Comparison of ENCODE assay signal across 1 cellular context in genomic region chr10:49538381-49539319, GRCh38.
TF ChIP-seq lines count a peak whose summit lies in the region.

TSS of gene ERCC6 (minus strand) at chr10:49539121.

TF ChIP-seq in HepG2, 621 proteins besides CTCF, POLR2A, EP300 and RAD21 (continued from another document and continues in another):
- peak; percentile 69; the same call in 1 of the 2 replicates for TF ChIP-seq ZNF670 (CRISPR knock-in tag; IDR thresholded peaks at IDR 0.05; ENCODE audit: borderline replicate concordance)
- TF ChIP-seq SIX4 (CRISPR knock-in tag; IDR thresholded peaks at IDR 0.05): no peak
- TF ChIP-seq ZNF101 (CRISPR knock-in tag; IDR thresholded peaks at IDR 0.05; ENCODE audit: borderline replicate concordance, low read depth): no peak
- TF ChIP-seq ZNF343 (CRISPR knock-in tag; IDR thresholded peaks at IDR 0.05): 0 out of 2 replicates have a peak, but pooled peaks have one; percentile 9
- peak; percentile 55; the same call in 1 of the 2 replicates for TF ChIP-seq ZNF235 (CRISPR knock-in tag; IDR thresholded peaks at IDR 0.05; ENCODE audit: borderline replicate concordance)
- TF ChIP-seq MZF1 (CRISPR knock-in tag; IDR thresholded peaks at IDR 0.05; ENCODE audit: borderline replicate concordance): no peak
- TF ChIP-seq ZNF556 (CRISPR knock-in tag; IDR thresholded peaks at IDR 0.05; ENCODE audit: borderline replicate concordance): peak; percentile 44; the same call in 1 of the 2 replicates
- no peak; the same call in 1 of the 2 replicates for TF ChIP-seq ZBTB25 (CRISPR knock-in tag; IDR thresholded peaks at IDR 0.05)
- TF ChIP-seq ZNF788 (CRISPR knock-in tag; IDR thresholded peaks at IDR 0.05; ENCODE audit: borderline replicate concordance): peak; percentile 77
- TF ChIP-seq RFXAP (CRISPR knock-in tag; IDR thresholded peaks at IDR 0.05; ENCODE audit: borderline replicate concordance): peak; percentile 81
- TF ChIP-seq RNF219 (CRISPR knock-in tag; IDR thresholded peaks at IDR 0.05): 0 out of 2 replicates have a peak, but pooled peaks have one; percentile 66
- TF ChIP-seq ZNF20 (CRISPR knock-in tag; IDR thresholded peaks at IDR 0.05): 0 out of 2 replicates have a peak, but pooled peaks have one; percentile 51
- peak; percentile 90; the same call in 1 of the 2 replicates for TF ChIP-seq ZSCAN31 (CRISPR knock-in tag; IDR thresholded peaks at IDR 0.05; ENCODE audit: low read depth)
- TF ChIP-seq, protein P1, sequence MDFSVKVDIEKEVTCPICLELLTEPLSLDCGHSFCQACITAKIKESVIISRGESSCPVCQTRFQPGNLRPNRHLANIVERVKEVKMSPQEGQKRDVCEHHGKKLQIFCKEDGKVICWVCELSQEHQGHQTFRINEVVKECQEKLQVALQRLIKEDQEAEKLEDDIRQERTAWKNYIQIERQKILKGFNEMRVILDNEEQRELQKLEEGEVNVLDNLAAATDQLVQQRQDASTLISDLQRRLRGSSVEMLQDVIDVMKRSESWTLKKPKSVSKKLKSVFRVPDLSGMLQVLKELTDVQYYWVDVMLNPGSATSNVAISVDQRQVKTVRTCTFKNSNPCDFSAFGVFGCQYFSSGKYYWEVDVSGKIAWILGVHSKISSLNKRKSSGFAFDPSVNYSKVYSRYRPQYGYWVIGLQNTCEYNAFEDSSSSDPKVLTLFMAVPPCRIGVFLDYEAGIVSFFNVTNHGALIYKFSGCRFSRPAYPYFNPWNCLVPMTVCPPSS (IDR thresholded peaks at IDR 0.05): no peak
- TF ChIP-seq ZNF747 (CRISPR knock-in tag; IDR thresholded peaks at IDR 0.05; ENCODE audit: borderline replicate concordance): peak; percentile 85
- TF ChIP-seq ZNF282 (IDR thresholded peaks at IDR 0.05; ENCODE audit: partially characterized antibody): no peak
- TF ChIP-seq, protein P2, sequence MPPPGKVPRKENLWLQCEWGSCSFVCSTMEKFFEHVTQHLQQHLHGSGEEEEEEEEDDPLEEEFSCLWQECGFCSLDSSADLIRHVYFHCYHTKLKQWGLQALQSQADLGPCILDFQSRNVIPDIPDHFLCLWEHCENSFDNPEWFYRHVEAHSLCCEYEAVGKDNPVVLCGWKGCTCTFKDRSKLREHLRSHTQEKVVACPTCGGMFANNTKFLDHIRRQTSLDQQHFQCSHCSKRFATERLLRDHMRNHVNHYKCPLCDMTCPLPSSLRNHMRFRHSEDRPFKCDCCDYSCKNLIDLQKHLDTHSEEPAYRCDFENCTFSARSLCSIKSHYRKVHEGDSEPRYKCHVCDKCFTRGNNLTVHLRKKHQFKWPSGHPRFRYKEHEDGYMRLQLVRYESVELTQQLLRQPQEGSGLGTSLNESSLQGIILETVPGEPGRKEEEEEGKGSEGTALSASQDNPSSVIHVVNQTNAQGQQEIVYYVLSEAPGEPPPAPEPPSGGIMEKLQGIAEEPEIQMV (CRISPR knock-in tag; IDR thresholded peaks at IDR 0.05; ENCODE audit: low read depth): peak; percentile 71
- peak; percentile 80; the same call in 1 of the 2 replicates for TF ChIP-seq ZNF710 (CRISPR knock-in tag; IDR thresholded peaks at IDR 0.05; ENCODE audit: borderline replicate concordance)
- TF ChIP-seq, protein P3, sequence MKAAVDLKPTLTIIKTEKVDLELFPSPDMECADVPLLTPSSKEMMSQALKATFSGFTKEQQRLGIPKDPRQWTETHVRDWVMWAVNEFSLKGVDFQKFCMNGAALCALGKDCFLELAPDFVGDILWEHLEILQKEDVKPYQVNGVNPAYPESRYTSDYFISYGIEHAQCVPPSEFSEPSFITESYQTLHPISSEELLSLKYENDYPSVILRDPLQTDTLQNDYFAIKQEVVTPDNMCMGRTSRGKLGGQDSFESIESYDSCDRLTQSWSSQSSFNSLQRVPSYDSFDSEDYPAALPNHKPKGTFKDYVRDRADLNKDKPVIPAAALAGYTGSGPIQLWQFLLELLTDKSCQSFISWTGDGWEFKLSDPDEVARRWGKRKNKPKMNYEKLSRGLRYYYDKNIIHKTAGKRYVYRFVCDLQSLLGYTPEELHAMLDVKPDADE (CRISPR knock-in tag; IDR thresholded peaks at IDR 0.05): peak; percentile 77; the same call in 1 of the 2 replicates
- 0 out of 2 replicates have a peak, but pooled peaks have one; percentile 39 for TF ChIP-seq ZNF615 (CRISPR knock-in tag; IDR thresholded peaks at IDR 0.05; ENCODE audit: borderline replicate concordance)
- TF ChIP-seq CBX1 (IDR thresholded peaks at IDR 0.05; ENCODE audit: low read depth): peak; percentile 66
- peak; percentile 51; the same call in 1 of the 2 replicates for TF ChIP-seq ZNF274 (CRISPR knock-in tag; IDR thresholded peaks at IDR 0.05)
- TF ChIP-seq THRA (CRISPR knock-in tag; IDR thresholded peaks at IDR 0.05; ENCODE audit: borderline replicate concordance): peak; percentile 33; the same call in 1 of the 2 replicates
- TF ChIP-seq, protein P4, sequence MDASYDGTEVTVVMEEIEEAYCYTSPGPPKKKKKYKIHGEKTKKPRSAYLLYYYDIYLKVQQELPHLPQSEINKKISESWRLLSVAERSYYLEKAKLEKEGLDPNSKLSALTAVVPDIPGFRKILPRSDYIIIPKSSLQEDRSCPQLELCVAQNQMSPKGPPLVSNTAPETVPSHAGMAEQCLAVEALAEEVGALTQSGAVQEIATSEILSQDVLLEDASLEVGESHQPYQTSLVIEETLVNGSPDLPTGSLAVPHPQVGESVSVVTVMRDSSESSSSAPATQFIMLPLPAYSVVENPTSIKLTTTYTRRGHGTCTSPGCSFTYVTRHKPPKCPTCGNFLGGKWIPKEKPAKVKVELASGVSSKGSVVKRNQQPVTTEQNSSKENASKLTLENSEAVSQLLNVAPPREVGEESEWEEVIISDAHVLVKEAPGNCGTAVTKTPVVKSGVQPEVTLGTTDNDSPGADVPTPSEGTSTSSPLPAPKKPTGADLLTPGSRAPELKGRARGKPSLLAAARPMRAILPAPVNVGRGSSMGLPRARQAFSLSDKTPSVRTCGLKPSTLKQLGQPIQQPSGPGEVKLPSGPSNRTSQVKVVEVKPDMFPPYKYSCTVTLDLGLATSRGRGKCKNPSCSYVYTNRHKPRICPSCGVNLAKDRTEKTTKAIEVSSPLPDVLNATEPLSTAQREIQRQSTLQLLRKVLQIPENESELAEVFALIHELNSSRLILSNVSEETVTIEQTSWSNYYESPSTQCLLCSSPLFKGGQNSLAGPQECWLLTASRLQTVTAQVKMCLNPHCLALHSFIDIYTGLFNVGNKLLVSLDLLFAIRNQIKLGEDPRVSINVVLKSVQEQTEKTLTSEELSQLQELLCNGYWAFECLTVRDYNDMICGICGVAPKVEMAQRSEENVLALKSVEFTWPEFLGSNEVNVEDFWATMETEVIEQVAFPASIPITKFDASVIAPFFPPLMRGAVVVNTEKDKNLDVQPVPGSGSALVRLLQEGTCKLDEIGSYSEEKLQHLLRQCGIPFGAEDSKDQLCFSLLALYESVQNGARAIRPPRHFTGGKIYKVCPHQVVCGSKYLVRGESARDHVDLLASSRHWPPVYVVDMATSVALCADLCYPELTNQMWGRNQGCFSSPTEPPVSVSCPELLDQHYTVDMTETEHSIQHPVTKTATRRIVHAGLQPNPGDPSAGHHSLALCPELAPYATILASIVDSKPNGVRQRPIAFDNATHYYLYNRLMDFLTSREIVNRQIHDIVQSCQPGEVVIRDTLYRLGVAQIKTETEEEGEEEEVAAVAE (CRISPR knock-in tag; IDR thresholded peaks at IDR 0.05; ENCODE audit: borderline replicate concordance): no peak
- TF ChIP-seq ZNF451 (CRISPR knock-in tag; IDR thresholded peaks at IDR 0.05): peak; percentile 43; the same call in 1 of the 2 replicates
- peak; percentile 62; the same call in 1 of the 2 replicates for TF ChIP-seq STAT6 (CRISPR knock-in tag; IDR thresholded peaks at IDR 0.05; ENCODE audit: borderline replicate concordance)
- no peak for TF ChIP-seq NAIF1 (CRISPR knock-in tag; IDR thresholded peaks at IDR 0.05; ENCODE audit: borderline replicate concordance)
- TF ChIP-seq FOXP4 (CRISPR knock-in tag; IDR thresholded peaks at IDR 0.05): peak; percentile 19; the same call in 1 of the 2 replicates
- TF ChIP-seq NCOA2 (CRISPR knock-in tag; IDR thresholded peaks at IDR 0.05): no peak
- no peak; the same call in 1 of the 2 replicates for TF ChIP-seq ZNF766 (CRISPR knock-in tag; IDR thresholded peaks at IDR 0.05; ENCODE audit: borderline replicate concordance)
- peak; percentile 91; the same call in 1 of the 2 replicates for TF ChIP-seq ZNF772 (CRISPR knock-in tag; IDR thresholded peaks at IDR 0.05)
- TF ChIP-seq PHF5A (CRISPR knock-in tag; IDR thresholded peaks at IDR 0.05; ENCODE audit: low read depth, unreplicated experiment): no peak
- TF ChIP-seq ZNF780A (CRISPR knock-in tag; IDR thresholded peaks at IDR 0.05): no peak
- TF ChIP-seq ZFP36L1 (CRISPR knock-in tag; IDR thresholded peaks at IDR 0.05): 0 out of 2 replicates have a peak, but pooled peaks have one; percentile 29
- TF ChIP-seq ZNF205 (CRISPR knock-in tag; IDR thresholded peaks at IDR 0.05): peak; percentile 87
